8 cellular contexts compared by ENCODE assay signal in genomic region chr7:31735991-31736982, GRCh38. TPM values are rescaled to one million over a fixed set of nuclear protein-coding genes. Genes with fewer than 3 reads are reported as not detected.
DNase-seq lines count a peak whose midpoint lies in the region; ATAC-seq and TF ChIP-seq lines count a peak whose summit lies in the region.

No MANE protein-coding gene starts in this region.

- TF ChIP-seq CTCF in GM12872 (IDR thresholded peaks at IDR 0.05; ENCODE audit: insufficient read depth, low read depth, low read length) (peak; percentile 87), OCI-LY3 (IDR thresholded peaks at IDR 0.05; ENCODE audit: low read depth, low read length) (peak; percentile 65), choroid plexus epithelial cell (conservative IDR thresholded peaks at IDR 0.05; ENCODE audit: low read depth, low read length) (peak; percentile 93), left lung (IDR thresholded peaks at IDR 0.05) (peak; percentile 84 to 85), transverse colon (IDR thresholded peaks at IDR 0.05) (peak; percentile 78 to 85 (median 81))

- no peaks in the 10 kb centered on the region for H3K79me2 ChIP-seq in OCI-LY3 (ENCODE audit: low read length)

- H2AFZ ChIP-seq in OCI-LY3 (ENCODE audit: low read depth, low read length) = no peak overlapping the region

- intact Hi-C loops in left lung (cut with DNase I) = loop anchor here in 1 of 2 donors (10.0 kb wide), 1 partner anchor 81 kb away; no protein-coding TSS in a partner anchor
- intact Hi-C loops in transverse colon (cut with DNase I; ENCODE audit: low total_unique reads) = loop anchor here (10.0 kb wide), 1 partner anchor 601 kb away; no protein-coding TSS in a partner anchor

- H3K4me1 ChIP-seq in OCI-LY3 (ENCODE audit: low read length) = no peaks in the 10 kb centered on the region
- no peaks in the 10 kb centered on the region for H3K4me1 ChIP-seq in left lung
- no peaks in the 10 kb centered on the region for H3K4me1 ChIP-seq in transverse colon

- H3K4me2 ChIP-seq in OCI-LY3 (ENCODE audit: low read length) = no peak overlapping the region

- H3K27me3 ChIP-seq in OCI-LY3 (ENCODE audit: low read depth, low read length) (no peaks in the 10 kb centered on the region), left lung (peaks cover 0 to 7% of the 10 kb centered on the region in 2 donors), transverse colon (no peaks in the 10 kb centered on the region)

- no peaks in the 10 kb centered on the region for H3K9me3 ChIP-seq in OCI-LY3 (ENCODE audit: insufficient read depth, low read length)
- no peaks in the 10 kb centered on the region for H3K9me3 ChIP-seq in left lung
- H3K9me3 ChIP-seq in transverse colon = no peaks in the 10 kb centered on the region

- 50 to 59% methylated on average over 7 to 11 of the region's 11 CpGs for WGBS in transverse colon (ENCODE audit: low coverage in 1 of 2), 2 donors

- no peak overlapping the region for H3K9ac ChIP-seq in OCI-LY3 (ENCODE audit: low read length)

- DNase-seq in AG08395 (ENCODE audit: low spot score) (peak; percentile 71), LHCN-M2 (ENCODE audit: low read depth) (peak; percentile 53), choroid plexus epithelial cell (ENCODE audit: low read depth) (peak; percentile 73), left lung (peak in 1 of 2 donors; percentile 46), transverse colon (peak; percentile 47)

- H3K36me3 ChIP-seq in OCI-LY3 (replicated peaks; ENCODE audit: low read depth, low read length) (no peaks in the 10 kb centered on the region), left lung (no peaks in the 10 kb centered on the region), transverse colon (no peaks in the 10 kb centered on the region)

- TF ChIP-seq EP300 in transverse colon (IDR thresholded peaks at IDR 0.05; ENCODE audit: low read depth) = no peak

- H3K27ac ChIP-seq in OCI-LY3 (ENCODE audit: low read length) (no peak overlapping the region), left lung (no peak overlapping the region), transverse colon (no peak overlapping the region)

- H4K20me1 ChIP-seq in OCI-LY3 (ENCODE audit: insufficient read depth, low read length) = no peaks in the 10 kb centered on the region

- in situ Hi-C loops in transverse colon (cut with MboI; ENCODE audit: low pct_ligation_motif_present in 1 of 4, low pct_unique_long_range_greater_than_20kb in 1 of 4, low sequenced_read_pairs in 3 of 4) = loop anchor here in 3 of 4 donors (10.0 to 25.0 kb wide), 4 partner anchors 291 to 601 kb away; no protein-coding TSS in a partner anchor

- H3K4me3 ChIP-seq in OCI-LY3 (ENCODE audit: low read length) (no peak overlapping the region), choroid plexus epithelial cell (ENCODE audit: low read depth, low read length) (no peak overlapping the region), left lung (no peak overlapping the region), transverse colon (no peak overlapping the region)

- no peak for TF ChIP-seq POLR2A in transverse colon (IDR thresholded peaks at IDR 0.05)

- ATAC-seq in left lung = peak; percentile 99
- ATAC-seq in GM18868 (IDR thresholded peaks at IDR 0.05; ENCODE audit: unreplicated experiment) = no peak

RNA-seq across cellular contexts. Expression of gene PPP1R17, which starts 49.3 kb away (rescaled TPM):
- total RNA-seq in LHCN-M2 (2014; rRNA removed) (0.06 TPM in 1 of 2 replicates, not detected in the other), left lung (not detected), transverse colon (not detected)
- polyA plus RNA-seq in LHCN-M2 (2012) = not detected
